11 cellular contexts compared by ENCODE assay signal in genomic region chr12:24822121-24822899, GRCh38.
DNase-seq lines count a peak whose midpoint lies in the region; ATAC-seq and TF ChIP-seq lines count a peak whose summit lies in the region.
"Had no signal": no experiment of that assay in that cellular context is flagged by ENCODE, and none has a peak within 500 bp of the region (broad histone marks: within the 10 kb centered on the region; RNA-seq: fewer than 3 reads in every experiment).

No MANE protein-coding gene starts in this region.

- no peak overlapping the region for H3K9ac ChIP-seq in endodermal cell (ENCODE audit: extremely low read depth, low read length, poor library complexity, severe bottlenecking)

- intact Hi-C loops in activated T-helper 2 cell treated with anti-CD3 and anti-CD28 coated beads, Interferon-gamma antibody, Interleukin-2, Interleukin-4, amounts not matched to agents 10 μg/mL and 5 μg/mL and 100 μg/mL, durations not matched to agents 14 hours and 24 hours and 36 hours (cut with micrococcal nuclease), result loop anchor here (1.0 kb wide), 1 partner anchor 17 kb away; no protein-coding TSS in a partner anchor

- H3K36me3 ChIP-seq in endodermal cell (ENCODE audit: control insufficient read depth, insufficient read depth, low read length), result peaks cover 76% of the 10 kb centered on the region

- 90 to 100% methylated on average over 3 to 4 of the region's 5 CpGs for WGBS in endodermal cell (ENCODE audit: insufficient coverage in 1 of 2, insufficient read length in 1 of 2), 2 experiments

- H3K36me3 Mint-ChIP-seq in activated CD8-positive, alpha-beta memory T cell treated with anti-CD3 and anti-CD28 coated beads, Interleukin-2, amount 10 ng/mL, durations not matched to agents 7 days and 5 days, result peaks cover 48% of the 10 kb centered on the region
- peaks cover 12% of the 10 kb centered on the region for H3K36me3 Mint-ChIP-seq in activated T-helper 2 cell treated with anti-CD3 and anti-CD28 coated beads, Interferon-gamma antibody, Interleukin-2, Interleukin-4, amounts not matched to agents 10 μg/mL and 5 μg/mL and 100 μg/mL, durations not matched to agents 14 hours and 24 hours and 36 hours (ENCODE audit: low read depth)
- peaks cover 10% of the 10 kb centered on the region for H3K36me3 Mint-ChIP-seq in stimulated activated effector memory CD8-positive, alpha-beta T cell treated with anti-CD3 and anti-CD28 coated beads, Interleukin-12 subunit alpha, Interleukin-12 subunit beta, amount 100 ng/mL, for 72 hours
- peaks cover 39% of the 10 kb centered on the region for H3K36me3 Mint-ChIP-seq in endodermal cell (ENCODE audit: low read depth)

- ATAC-seq in activated CD8-positive, alpha-beta memory T cell treated with anti-CD3 and anti-CD28 coated beads, Interleukin-2, amount 10 ng/mL, durations not matched to agents 7 days and 5 days, result peak; percentile 57
- peak; percentile 75 for ATAC-seq in HG02840 (IDR thresholded peaks at IDR 0.05; ENCODE audit: low FRiP score, unreplicated experiment)
- peak; percentile 88 for ATAC-seq in stimulated activated effector memory CD8-positive, alpha-beta T cell treated with anti-CD3 and anti-CD28 coated beads, Interleukin-12 subunit alpha, Interleukin-12 subunit beta, amount 100 ng/mL, for 72 hours

- H3K27ac ChIP-seq in endodermal cell (ENCODE audit: low read depth, low read length), result no peak overlapping the region
- H3K27ac ChIP-seq: C4-2B had no signal

- H3K27me3 ChIP-seq in endodermal cell (ENCODE audit: control insufficient read depth, insufficient read depth, low read length, poor library complexity, severe bottlenecking), result no peaks in the 10 kb centered on the region

- no peaks in the 10 kb centered on the region for H3K4me1 ChIP-seq in endodermal cell (ENCODE audit: control insufficient read depth, insufficient read depth, low read length)

- peaks cover 26% of the 10 kb centered on the region for H3K4me1 Mint-ChIP-seq in activated CD8-positive, alpha-beta memory T cell treated with anti-CD3 and anti-CD28 coated beads, Interleukin-2, amount 10 ng/mL, durations not matched to agents 7 days and 5 days
- H3K4me1 Mint-ChIP-seq in activated T-helper 2 cell treated with anti-CD3 and anti-CD28 coated beads, Interferon-gamma antibody, Interleukin-2, Interleukin-4, amounts not matched to agents 10 μg/mL and 5 μg/mL and 100 μg/mL, durations not matched to agents 14 hours and 24 hours and 36 hours (ENCODE audit: low read depth), result peaks cover 20% of the 10 kb centered on the region
- peaks cover 39% of the 10 kb centered on the region for H3K4me1 Mint-ChIP-seq in stimulated activated effector memory CD8-positive, alpha-beta T cell treated with anti-CD3 and anti-CD28 coated beads, Interleukin-12 subunit alpha, Interleukin-12 subunit beta, amount 100 ng/mL, for 72 hours
- peaks cover 3% of the 10 kb centered on the region for H3K4me1 Mint-ChIP-seq in endodermal cell

- H3K27me3 Mint-ChIP-seq in activated CD8-positive, alpha-beta memory T cell treated with anti-CD3 and anti-CD28 coated beads, Interleukin-2, amount 10 ng/mL, durations not matched to agents 7 days and 5 days, result no peaks in the 10 kb centered on the region
- H3K27me3 Mint-ChIP-seq in activated T-helper 2 cell treated with anti-CD3 and anti-CD28 coated beads, Interferon-gamma antibody, Interleukin-2, Interleukin-4, amounts not matched to agents 10 μg/mL and 5 μg/mL and 100 μg/mL, durations not matched to agents 14 hours and 24 hours and 36 hours (ENCODE audit: low read depth), result no peaks in the 10 kb centered on the region
- no peaks in the 10 kb centered on the region for H3K27me3 Mint-ChIP-seq in endodermal cell (ENCODE audit: insufficient read depth)
- H3K27me3 Mint-ChIP-seq: activated naive CD8-positive, alpha-beta T cell treated with anti-CD3 and anti-CD28 coated beads, Interleukin-2, amount 10 ng/mL, durations not matched to agents 7 days and 5 days had no signal

- H3K4me3 ChIP-seq in endodermal cell (ENCODE audit: low read length), result no peak overlapping the region

- TF ChIP-seq CTCF in endodermal cell (conservative IDR thresholded peaks at IDR 0.05), result no peak

- no peak overlapping the region for H3K27ac Mint-ChIP-seq in activated CD8-positive, alpha-beta memory T cell treated with anti-CD3 and anti-CD28 coated beads, Interleukin-2, amount 10 ng/mL, durations not matched to agents 7 days and 5 days
- H3K27ac Mint-ChIP-seq in activated T-helper 2 cell treated with anti-CD3 and anti-CD28 coated beads, Interferon-gamma antibody, Interleukin-2, Interleukin-4, amounts not matched to agents 10 μg/mL and 5 μg/mL and 100 μg/mL, durations not matched to agents 14 hours and 24 hours and 36 hours, result peak overlapping the region; percentile 47
- H3K27ac Mint-ChIP-seq in stimulated activated effector memory CD8-positive, alpha-beta T cell treated with anti-CD3 and anti-CD28 coated beads, Interleukin-12 subunit alpha, Interleukin-12 subunit beta, amount 100 ng/mL, for 72 hours, result peak overlapping the region; percentile 19
- H3K27ac Mint-ChIP-seq in endodermal cell, result no peak overlapping the region
- H3K27ac Mint-ChIP-seq: activated naive CD8-positive, alpha-beta T cell treated with anti-CD3 and anti-CD28 coated beads, Interleukin-2, amount 10 ng/mL, durations not matched to agents 7 days and 5 days had no signal

- DNase-seq in activated CD8-positive, alpha-beta memory T cell treated with anti-CD3 and anti-CD28 coated beads, Interleukin-2, amount 10 ng/mL, durations not matched to agents 7 days and 5 days, result no peak
- DNase-seq in activated CD8-positive, alpha-beta memory T cell treated with anti-CD3 and anti-CD28 coated beads for 24 hours, result no peak
- DNase-seq in activated T-helper 2 cell treated with anti-CD3 and anti-CD28 coated beads, Interferon-gamma antibody, Interleukin-2, Interleukin-4, amounts not matched to agents 10 μg/mL and 5 μg/mL and 100 μg/mL, durations not matched to agents 14 hours and 24 hours and 36 hours (ENCODE audit: low spot score), result no peak
- DNase-seq in stimulated activated effector memory CD8-positive, alpha-beta T cell treated with anti-CD3 and anti-CD28 coated beads, Interleukin-12 subunit alpha, Interleukin-12 subunit beta, amount 100 ng/mL, for 72 hours (ENCODE audit: low spot score in 2 of 2), result no peak
- DNase-seq in Kasumi-1 (lab: John Stamatoyannopoulos, UW) (no peak), endodermal cell (no peak)
- no peak for DNase-seq in central memory CD4-positive, alpha-beta T cell
- DNase-seq: activated naive CD8-positive, alpha-beta T cell treated with anti-CD3 and anti-CD28 coated beads, Interleukin-2, amount 10 ng/mL, durations not matched to agents 7 days and 5 days; NCI-H774 had no signal

- CTCF ChIA-PET in activated CD8-positive, alpha-beta memory T cell treated with anti-CD3 and anti-CD28 coated beads, Interleukin-2, amount 10 ng/mL, durations not matched to agents 7 days and 5 days (lab: Charles Lee), result interaction anchor here (0.7 kb wide), 1 partner anchor 26 kb away, joined by 4 read pairs; no protein-coding TSS in a partner anchor

- no peaks in the 10 kb centered on the region for H3K9me3 ChIP-seq in endodermal cell (ENCODE audit: control insufficient read depth, low read length)

- H3K4me3 Mint-ChIP-seq in activated CD8-positive, alpha-beta memory T cell treated with anti-CD3 and anti-CD28 coated beads, Interleukin-2, amount 10 ng/mL, durations not matched to agents 7 days and 5 days, result peak overlapping the region; percentile 10
- H3K4me3 Mint-ChIP-seq in activated T-helper 2 cell treated with anti-CD3 and anti-CD28 coated beads, Interferon-gamma antibody, Interleukin-2, Interleukin-4, amounts not matched to agents 10 μg/mL and 5 μg/mL and 100 μg/mL, durations not matched to agents 14 hours and 24 hours and 36 hours (ENCODE audit: low read depth), result no peak overlapping the region
- peak overlapping the region; percentile 30 for H3K4me3 Mint-ChIP-seq in stimulated activated effector memory CD8-positive, alpha-beta T cell treated with anti-CD3 and anti-CD28 coated beads, Interleukin-12 subunit alpha, Interleukin-12 subunit beta, amount 100 ng/mL, for 72 hours
- H3K4me3 Mint-ChIP-seq in endodermal cell, result no peak overlapping the region
- H3K4me3 Mint-ChIP-seq: activated naive CD8-positive, alpha-beta T cell treated with anti-CD3 and anti-CD28 coated beads, Interleukin-2, amount 10 ng/mL, durations not matched to agents 7 days and 5 days had no signal

- H3K9me3 Mint-ChIP-seq in activated CD8-positive, alpha-beta memory T cell treated with anti-CD3 and anti-CD28 coated beads, Interleukin-2, amount 10 ng/mL, durations not matched to agents 7 days and 5 days (ENCODE audit: low read depth), result peaks cover 4% of the 10 kb centered on the region
- H3K9me3 Mint-ChIP-seq in activated T-helper 2 cell treated with anti-CD3 and anti-CD28 coated beads, Interferon-gamma antibody, Interleukin-2, Interleukin-4, amounts not matched to agents 10 μg/mL and 5 μg/mL and 100 μg/mL, durations not matched to agents 14 hours and 24 hours and 36 hours, result peaks cover 3% of the 10 kb centered on the region
- H3K9me3 Mint-ChIP-seq in stimulated activated effector memory CD8-positive, alpha-beta T cell treated with anti-CD3 and anti-CD28 coated beads, Interleukin-12 subunit alpha, Interleukin-12 subunit beta, amount 100 ng/mL, for 72 hours, result peaks cover 6% of the 10 kb centered on the region
- H3K9me3 Mint-ChIP-seq in endodermal cell, result peaks cover 2% of the 10 kb centered on the region

Comparison
In these comparisons a context has a peak if more than half of its experiments do, and no peak if none do; other contexts are left out.
1. H3K27ac Mint-ChIP-seq: peak in activated T-helper 2 cell treated with anti-CD3 and anti-CD28 coated beads, Interferon-gamma antibody, Interleukin-2, Interleukin-4, amounts not matched to agents 10 μg/mL and 5 μg/mL and 100 μg/mL, durations not matched to agents 14 hours and 24 hours and 36 hours (single experiment) and stimulated activated effector memory CD8-positive, alpha-beta T cell treated with anti-CD3 and anti-CD28 coated beads, Interleukin-12 subunit alpha, Interleukin-12 subunit beta, amount 100 ng/mL, for 72 hours (single experiment); none in activated CD8-positive, alpha-beta memory T cell treated with anti-CD3 and anti-CD28 coated beads, Interleukin-2, amount 10 ng/mL, durations not matched to agents 7 days and 5 days (single experiment) and endodermal cell (single experiment).
2. H3K4me3 Mint-ChIP-seq: peak in activated CD8-positive, alpha-beta memory T cell treated with anti-CD3 and anti-CD28 coated beads, Interleukin-2, amount 10 ng/mL, durations not matched to agents 7 days and 5 days (single experiment) and stimulated activated effector memory CD8-positive, alpha-beta T cell treated with anti-CD3 and anti-CD28 coated beads, Interleukin-12 subunit alpha, Interleukin-12 subunit beta, amount 100 ng/mL, for 72 hours (single experiment); none in activated T-helper 2 cell treated with anti-CD3 and anti-CD28 coated beads, Interferon-gamma antibody, Interleukin-2, Interleukin-4, amounts not matched to agents 10 μg/mL and 5 μg/mL and 100 μg/mL, durations not matched to agents 14 hours and 24 hours and 36 hours (single experiment) and endodermal cell (single experiment).
3. Peak in every context shown above with its lines, with median percentiles within 50 percentile points of each other: ATAC-seq.